In the genomic region with DNA sequence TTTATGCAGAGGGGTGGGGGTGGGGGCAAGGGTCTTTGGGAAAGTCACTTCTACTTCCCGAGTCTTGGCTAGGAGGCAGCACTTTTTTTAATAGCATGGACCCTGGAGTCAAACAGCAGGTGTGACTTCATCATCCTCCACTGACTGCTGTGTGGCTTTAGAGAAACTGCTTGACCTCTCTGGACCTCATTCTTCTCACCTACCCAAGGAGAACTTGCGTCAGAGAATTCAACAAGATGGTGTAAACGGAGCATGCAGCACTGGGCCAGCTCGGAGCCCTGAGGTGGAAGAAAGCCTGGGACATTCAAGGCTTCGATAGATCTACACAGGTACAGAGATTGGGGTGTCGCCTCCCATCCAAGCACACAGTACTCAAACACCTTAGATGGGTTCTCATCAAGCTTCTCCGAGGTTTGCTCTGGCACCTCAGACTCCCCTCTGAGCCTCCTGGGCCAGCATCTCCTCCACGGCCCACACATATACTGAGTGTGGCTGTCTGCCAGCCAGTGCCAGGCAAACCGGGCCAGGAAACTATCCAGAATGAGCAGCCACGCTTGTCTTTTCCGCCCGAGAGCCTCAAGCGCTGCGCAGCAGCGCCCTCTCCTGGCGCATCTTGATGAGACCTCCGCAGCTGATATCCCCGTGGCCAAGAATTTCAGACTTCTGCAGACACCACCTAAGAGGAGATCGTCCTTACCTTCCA, we compare ENCODE assay signal across 8 cellular contexts. TPM values are rescaled to one million over a fixed set of nuclear protein-coding genes. Genes with fewer than 3 reads are reported as not detected.
DNase-seq lines count a peak whose midpoint lies in the region; ATAC-seq and TF ChIP-seq lines count a peak whose summit lies in the region.

No MANE protein-coding gene starts in this region.

- H3K27me3 Mint-ChIP-seq in activated naive CD4-positive, alpha-beta T cell treated with anti-CD3 and anti-CD28 coated beads for 36 hours (ENCODE audit: low read depth), result peaks cover 43% of the 10 kb centered on the region

- H3K9ac ChIP-seq in MM.1S (ENCODE audit: low read length), result no peak overlapping the region

- H3F3A ChIP-seq in MM.1S (ENCODE audit: insufficient read depth, low read length), result no peaks in the 10 kb centered on the region

- no peaks in the 10 kb centered on the region for H3K9me2 ChIP-seq in MM.1S (replicated peaks; ENCODE audit: insufficient read depth, low read length)

- CTCF ChIA-PET in activated naive CD4-positive, alpha-beta T cell treated with anti-CD3 and anti-CD28 coated beads for 36 hours (lab: Charles Lee), result interaction anchor here (0.6 to 2.2 kb wide), 7 partner anchors 10 to 274 kb away, joined by 3 to 16 read pairs (median 5); no protein-coding TSS in a partner anchor

- no peaks in the 10 kb centered on the region for H3K4me1 ChIP-seq in MM.1S (ENCODE audit: low read length)
- peaks cover 0 to 10% (median 6%) of the 10 kb centered on the region in 4 donors for H3K4me1 ChIP-seq in tibial artery

- no peak for ATAC-seq in HG03571 (IDR thresholded peaks at IDR 0.05; ENCODE audit: unreplicated experiment)

- peak overlapping the region; percentile 45; the same call in 1 of the 2 replicates for H3K4me2 ChIP-seq in MM.1S (ENCODE audit: low read depth, low read length)

- TF ChIP-seq POLR2A in lower leg skin (IDR thresholded peaks at IDR 0.05), result no peak

- H3K9me3 ChIP-seq in MM.1S (replicated peaks; ENCODE audit: insufficient read depth, low read length) (no peaks in the 10 kb centered on the region), tibial artery (no peaks in the 10 kb centered on the region)

- no peaks in the 10 kb centered on the region for H4K20me1 ChIP-seq in MM.1S (ENCODE audit: insufficient read depth, low read length)

- H3K4me3 ChIP-seq in MM.1S (ENCODE audit: low read length) (no peak overlapping the region), coronary artery (no peak overlapping the region), lower leg skin (ENCODE audit: low read depth, poor library complexity, severe bottlenecking) (no peak overlapping the region), tibial artery (no peak overlapping the region)

- no peak overlapping the region for H3K4me3 Mint-ChIP-seq in activated naive CD4-positive, alpha-beta T cell treated with anti-CD3 and anti-CD28 coated beads for 36 hours

- peak; percentile 87 for TF ChIP-seq CTCF in MM.1S (IDR thresholded peaks at IDR 0.05; ENCODE audit: low read length)
- TF ChIP-seq CTCF in coronary artery (IDR thresholded peaks at IDR 0.05), result peak; percentile 46
- peak in 1 of 3 donors; percentile 24 for TF ChIP-seq CTCF in lower leg skin (IDR thresholded peaks at IDR 0.05)
- TF ChIP-seq CTCF in tibial artery (IDR thresholded peaks at IDR 0.05), result peak; percentile 37 to 51

- intact Hi-C loops in activated naive CD4-positive, alpha-beta T cell treated with anti-CD3 and anti-CD28 coated beads for 36 hours (cut with micrococcal nuclease), result loop anchor here (1.0 to 2.0 kb wide), 2 partner anchors 270 to 363 kb away; no protein-coding TSS in a partner anchor
- intact Hi-C loops in lower leg skin (cut with DNase I; ENCODE audit: low total_unique reads), result loop anchor here (5.0 to 10.0 kb wide), 2 partner anchors 268 to 365 kb away; no protein-coding TSS in a partner anchor
- intact Hi-C loops in tibial artery (cut with DNase I; ENCODE audit: low total_unique reads), result no loop called here

- H3K36me3 Mint-ChIP-seq in activated naive CD4-positive, alpha-beta T cell treated with anti-CD3 and anti-CD28 coated beads for 36 hours (ENCODE audit: low read depth), result no peaks in the 10 kb centered on the region

- H3K27ac ChIP-seq in MM.1S (ENCODE audit: low read length) (no peak overlapping the region), coronary artery (no peak overlapping the region), tibial artery (no peak overlapping the region)

- no peaks in the 10 kb centered on the region for H3K79me2 ChIP-seq in MM.1S (ENCODE audit: low read length)

- H3K36me3 ChIP-seq in MM.1S (replicated peaks; ENCODE audit: insufficient read depth, low read length) (no peaks in the 10 kb centered on the region), tibial artery (no peaks in the 10 kb centered on the region)

- in situ Hi-C loops in SK-MEL-5 (cut with HindIII; ENCODE audit: low pct_unique_long_range_greater_than_20kb, low sequenced_read_pairs), result loop anchor here (25.0 kb wide), 2 partner anchors 268 to 368 kb away; a partner anchor contains a TSS

- H3K9me3 Mint-ChIP-seq in activated naive CD4-positive, alpha-beta T cell treated with anti-CD3 and anti-CD28 coated beads for 36 hours, result no peaks in the 10 kb centered on the region

- 27 to 29% methylated on average over 19 of the region's 19 CpGs for WGBS in lower leg skin, 2 donors

- peak; percentile 62 for DNase-seq in activated naive CD4-positive, alpha-beta T cell treated with anti-CD3 and anti-CD28 coated beads for 36 hours
- no peak for DNase-seq in activated naive CD4-positive, alpha-beta T cell treated with anti-CD3 and anti-CD28 coated beads, Interleukin-2, amount 50 U/mL, for 16 hours
- DNase-seq in MM.1S (peak; percentile 63), SK-MEL-5 (ENCODE audit: low read depth, low spot score) (peak; percentile 72), coronary artery (ENCODE audit: low spot score) (peak; percentile 61), lower leg skin (ENCODE audit: low spot score in 2 of 2) (peak; percentile 59 to 92), tibial artery (no peak)

- no peak overlapping the region for H3K27ac Mint-ChIP-seq in activated naive CD4-positive, alpha-beta T cell treated with anti-CD3 and anti-CD28 coated beads for 36 hours

- H3K4me1 Mint-ChIP-seq in activated naive CD4-positive, alpha-beta T cell treated with anti-CD3 and anti-CD28 coated beads for 36 hours (ENCODE audit: low read depth), result peaks cover 4% of the 10 kb centered on the region

- peak overlapping the region; percentile 59 for H2AFZ ChIP-seq in MM.1S (ENCODE audit: low read length)

- H3K27me3 ChIP-seq in MM.1S (replicated peaks; ENCODE audit: insufficient read depth, low read length), result peaks cover 9% of the 10 kb centered on the region
- H3K27me3 ChIP-seq in tibial artery, result peaks cover 0 to 47% of the 10 kb centered on the region in 2 donors

RNA-seq across cellular contexts. Expression of a gene that starts 4.6 kb away (rescaled TPM):
- total RNA-seq in activated naive CD4-positive, alpha-beta T cell treated with anti-CD3 and anti-CD28 coated beads for 36 hours, result not detected
- total RNA-seq in SK-MEL-5 (2014; rRNA removed; shearing (Covaris generic)), result 0.05 TPM in 1 of 2 replicates, not detected in the other
- polyA plus RNA-seq in SK-MEL-5 (2015; cell fraction: cytosol; rRNA removed), result not detected in 2 replicates
- not detected in 2 replicates for polyA plus RNA-seq in SK-MEL-5 (2015; cell fraction: nucleus; rRNA removed)
- 1 to 10 TPM in 3 of 4 donors, under 1 TPM in 1; 0.80 to 7.6 (median 1.7) TPM for total RNA-seq in lower leg skin

Comparison
In these comparisons a context has a peak if more than half of its experiments do, and no peak if none do; other contexts are left out.
1. DNase-seq: peak in activated naive CD4-positive, alpha-beta T cell treated with anti-CD3 and anti-CD28 coated beads for 36 hours (single experiment), MM.1S (single experiment), SK-MEL-5 (single experiment), coronary artery (single experiment) and lower leg skin (2 of 2); none in activated naive CD4-positive, alpha-beta T cell treated with anti-CD3 and anti-CD28 coated beads, Interleukin-2, amount 50 U/mL, for 16 hours (single experiment) and tibial artery (0 of 2).